Comparison of ENCODE assay signal across 17 cellular contexts in the genomic region with DNA sequence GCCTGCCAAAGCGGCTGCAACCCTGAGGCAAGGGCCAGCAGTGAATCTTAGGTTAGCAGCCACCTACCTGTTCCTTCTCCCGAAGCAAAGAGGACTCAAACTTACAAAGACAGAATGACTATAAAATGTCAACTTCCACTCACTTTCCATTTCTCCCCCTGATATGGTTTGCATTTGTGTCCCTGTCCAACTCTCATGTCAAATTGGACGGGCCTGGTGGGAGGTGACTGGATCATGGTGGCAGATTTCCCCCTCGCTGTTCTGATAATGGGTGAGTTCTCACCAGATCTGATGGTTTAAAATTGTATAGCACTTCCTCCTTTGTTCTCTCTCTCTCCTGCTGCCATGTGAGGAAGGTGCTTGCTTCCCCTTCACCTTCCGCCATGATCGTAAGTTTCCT. TPM values are rescaled to one million over a fixed set of nuclear protein-coding genes. Genes with fewer than 3 reads are reported as not detected.
DNase-seq lines count a peak whose midpoint lies in the region; ATAC-seq, FAIRE-seq and TF ChIP-seq lines count a peak whose summit lies in the region.
"Had no signal": no experiment of that assay in that cellular context is flagged by ENCODE, and none has a peak within 500 bp of the region (broad histone marks: within the 10 kb centered on the region; RNA-seq: fewer than 3 reads in every experiment).

No MANE protein-coding gene starts in this region.

- H3K4me1 ChIP-seq in left ventricle myocardium inferior (peaks cover 13% of the 10 kb centered on the region), heart right ventricle (peaks cover 0 to 11% (median 0%) of the 10 kb centered on the region in 9 donors), GM12878 (ENCODE audit: control insufficient read depth, insufficient read depth, low read length) (peaks cover 2% of the 10 kb centered on the region)
- H3K4me1 ChIP-seq: A549, HAP-1 had no signal

- no peak for TF ChIP-seq RAD21 in GM12878 (IDR thresholded peaks at IDR 0.05; ENCODE audit: insufficient read depth, low read depth, low read length)

- no peak overlapping the region for H3K4me3 ChIP-seq in left ventricle myocardium inferior
- H3K4me3 ChIP-seq in heart right ventricle, result no peak overlapping the region
- no peak overlapping the region for H3K4me3 ChIP-seq in GM12878
- H3K4me3 ChIP-seq: A549, HAP-1 had no signal

- SMC1A ChIA-PET in GM12878 (lab: Charles Lee; ENCODE audit: uncharacterized antibody, unreplicated experiment), result interaction anchor here (0.7 to 1.4 kb wide), 3 partner anchors 7 to 37 kb away, joined by 3 to 5 read pairs (median 3); no protein-coding TSS in a partner anchor

- ATAC-seq in heart right ventricle, result no peak
- no peak for ATAC-seq in GM12878
- ATAC-seq: A549 had no signal

- no peaks in the 10 kb centered on the region for H4K20me1 ChIP-seq in GM12878 (ENCODE audit: control insufficient read depth, insufficient read depth)

- no peak for FAIRE-seq in GM12878 (lab: Jason Lieb, UNC)
- FAIRE-seq: A549 had no signal

- no peak for TF ChIP-seq POLR2A in GM12878 (IDR thresholded peaks at IDR 0.05; ENCODE audit: low read depth, low read length)

- H3K27me3 ChIP-seq in left ventricle myocardium inferior (ENCODE audit: low read depth) (no peaks in the 10 kb centered on the region), heart right ventricle (no peaks in the 10 kb centered on the region), GM12878 (replicated peaks in 1 of 2; ENCODE audit: control insufficient read depth in 2 of 2, insufficient read depth in 2 of 2, low read length in 1 of 2) (no peaks in the 10 kb centered on the region)

- H3K27ac ChIP-seq in left ventricle myocardium inferior (replicated peaks) (peak overlapping the region; percentile 49), heart right ventricle (peak overlapping the region in 1 of 10 donors; percentile 5), GM12878 (ENCODE audit: control insufficient read depth, insufficient read depth) (no peak overlapping the region)
- H3K27ac ChIP-seq: 22Rv1, A549 had no signal

- no peak for TF ChIP-seq EP300 in GM12878 (IDR thresholded peaks at IDR 0.05; ENCODE audit: borderline replicate concordance in 1 of 2, control insufficient read depth in 1 of 2, low read depth in 2 of 2, low read length in 2 of 2)

- TF ChIP-seq CTCF in left ventricle myocardium inferior (IDR thresholded peaks at IDR 0.05; ENCODE audit: borderline replicate concordance) (no peak), heart right ventricle (IDR thresholded peaks at IDR 0.05) (no peak), GM12878 (IDR thresholded peaks at IDR 0.05 in 2 of 3, conservative IDR thresholded peaks at IDR 0.05 in 1 of 3; ENCODE audit: control insufficient read depth in 2 of 3, extremely low read depth in 1 of 3, insufficient read depth in 1 of 3, low read depth in 3 of 3, low read length in 3 of 3) (no peak)

- H3K9ac ChIP-seq in GM12878 (ENCODE audit: control insufficient read depth, insufficient read depth, low read length), result no peak overlapping the region

- CTCF ChIA-PET in GM12878 (lab: Yijun Ruan, JAX), result interaction anchor here (0.7 to 1.2 kb wide), 4 partner anchors 8 to 57 kb away, joined by 3 to 5 read pairs (median 4); no protein-coding TSS in a partner anchor

- H3K4me2 ChIP-seq in GM12878 (ENCODE audit: control insufficient read depth, insufficient read depth), result no peak overlapping the region
- H3K4me2 ChIP-seq: A549 had no signal

- WGBS in heart right ventricle, 2 donors, result 94 to 97% methylated on average over 6 of the region's 6 CpGs
- WGBS in GM12878 (ENCODE audit: insufficient coverage, insufficient replicate concordance, low lambda C conversion rate, missing lambda C conversion rate), result 93% methylated on average over 6 of the region's 6 CpGs

- in situ Hi-C loops in GM12878 (cut with MboI), result no loop called here

- DNase-seq in left ventricle myocardium inferior, result no peak
- DNase-seq in heart right ventricle, result no peak
- no peak for DNase-seq in GM12878 (ENCODE audit: low read depth, low spot score)
- peak; percentile 8 for DNase-seq in islet precursor cell
- DNase-seq in inferior parietal cortex (ENCODE audit: extremely low spot score), result no peak
- DNase-seq in SW 1271 (lab: John Stamatoyannopoulos, UW), result no peak
- DNase-seq in NAMALWA (ENCODE audit: low spot score), result no peak
- DNase-seq: AML-193; CD4-positive, alpha-beta memory T cell; DMS153; DMS79; GDM1; GOT3; IMR-90 had no signal

- no peak overlapping the region for H2AFZ ChIP-seq in GM12878 (ENCODE audit: control insufficient read depth, low read depth, low read length)

- H3K9me3 ChIP-seq in left ventricle myocardium inferior (replicated peaks) (peaks cover 8% of the 10 kb centered on the region), heart right ventricle (peaks cover 0 to 10% (median 0%) of the 10 kb centered on the region in 11 donors), GM12878 (replicated peaks; ENCODE audit: control insufficient read depth, insufficient read depth, low read length) (peaks cover 6% of the 10 kb centered on the region)
- H3K9me3 ChIP-seq: HAP-1 had no signal

- RAD21 ChIA-PET in GM12878 (lab: Charles Lee; ENCODE audit: unreplicated experiment), result interaction anchor here (1.2 kb wide), 1 partner anchor 16 kb away, joined by 3 read pairs; no protein-coding TSS in a partner anchor

- intact Hi-C loops in left ventricle myocardium inferior (cut with micrococcal nuclease) (no loop called here), heart right ventricle (cut with DNase I) (no loop called here), GM12878 (cut with micrococcal nuclease; ENCODE audit: unreplicated experiment) (no loop called here)

- no TSS peak for BruUV-seq in GM12878 (replicated peaks; lab: Mats Ljungman, UMichigan)

- POLR2A ChIA-PET in GM12878 (lab: Charles Lee), result no interaction called here

- no peaks in the 10 kb centered on the region for H3K79me2 ChIP-seq in GM12878 (ENCODE audit: control insufficient read depth, insufficient read depth, low read length)

- H3K36me3 ChIP-seq in left ventricle myocardium inferior (no peaks in the 10 kb centered on the region), heart right ventricle (no peaks in the 10 kb centered on the region), GM12878 (ENCODE audit: control insufficient read depth in 2 of 2, insufficient read depth in 2 of 2, low read length in 1 of 2) (no peaks in the 10 kb centered on the region)
- H3K36me3 ChIP-seq: HAP-1 had no signal

TF ChIP-seq in GM12878, 131 proteins besides CTCF, POLR2A, EP300 and RAD21:
- TF ChIP-seq ZNF274 (IDR thresholded peaks at IDR 0.05; ENCODE audit: insufficient read depth, insufficient read length), result peak; percentile 23
- TF ChIP-seq POU2F2 (IDR thresholded peaks at IDR 0.05; ENCODE audit: borderline replicate concordance, low read depth, low read length), result no peak
- no peak for TF ChIP-seq KLF5 (IDR thresholded peaks at IDR 0.05; ENCODE audit: partially characterized antibody)
TF ChIP-seq in GM12878: peak in this region for 1.

RNA-seq across cellular contexts. Expression of a gene that starts 35.3 kb away (rescaled TPM):
- total RNA-seq in left ventricle myocardium inferior (1.4 TPM), heart right ventricle (1 to 10 TPM; 1.1 to 5.4 (median 2.2) TPM), GM12878 (2014; rRNA removed) (18.8 and 23.4 TPM in 2 replicates), GM12878 (2014; rRNA removed; fragmentation: Illumina TruSeq; extraction: Trizol) (22.7 and 23.7 TPM in 2 replicates), GM12878 (2021) (41.4 and 42.3 TPM in 2 replicates)
- polyA plus RNA-seq in heart right ventricle (under 1 TPM; 0.25 to 0.44 TPM), GM12878 (2011; rRNA removed) (5.1 and 8.5 TPM in 2 replicates), GM12878 (2014; fragmentation: Illumina TruSeq; extraction: Trizol) (17.5 and 36.2 TPM in 2 replicates), GM12878 (2014; fragmentation: Nextera tagmentation; extraction: Ambion mirVana) (10 to 100 TPM in 1 of 2 experiments, 1 to 10 TPM in 1; 9.3 to 17.6 TPM), GM12878 (2014; rRNA removed) (14.5 and 16.2 TPM in 2 replicates), GM12878 (2016; fragmentation: Nextera tagmentation; extraction: Ambion mirVana) (10 to 100 TPM; 26.5 to 32.3 TPM)
- 30.9 and 31.7 TPM in 2 replicates for total RNA-seq in GM12878 (2013; cell fraction: nucleolus; rRNA removed)
- polyA plus RNA-seq in GM12878 (2011; ENCODE audit: low read depth), result 4.3 TPM
- 2.9 and 3.0 TPM in 2 replicates for polyA plus RNA-seq in GM12878 (2011; cell fraction: cytosol; rRNA removed)
- polyA plus RNA-seq in GM12878 (2011; cell fraction: nucleus; rRNA removed), result 2.9 and 3.5 TPM in 2 replicates
- polyA plus RNA-seq in GM12878 (2012), result 8.9 and 12.0 TPM in 2 replicates
- polyA minus RNA-seq in GM12878 (2011; rRNA and poly(A)+ RNA removed), result 8.7 and 11.3 TPM in 2 replicates
- polyA minus RNA-seq in GM12878 (2011; cell fraction: cytosol; rRNA and poly(A)+ RNA removed), result 2.1 and 2.4 TPM in 2 replicates
- polyA minus RNA-seq in GM12878 (2011; cell fraction: nucleus; rRNA and poly(A)+ RNA removed), result 4.4 and 6.9 TPM in 2 replicates
